ENCODE assay signal across 1 cellular context in the genomic region with DNA sequence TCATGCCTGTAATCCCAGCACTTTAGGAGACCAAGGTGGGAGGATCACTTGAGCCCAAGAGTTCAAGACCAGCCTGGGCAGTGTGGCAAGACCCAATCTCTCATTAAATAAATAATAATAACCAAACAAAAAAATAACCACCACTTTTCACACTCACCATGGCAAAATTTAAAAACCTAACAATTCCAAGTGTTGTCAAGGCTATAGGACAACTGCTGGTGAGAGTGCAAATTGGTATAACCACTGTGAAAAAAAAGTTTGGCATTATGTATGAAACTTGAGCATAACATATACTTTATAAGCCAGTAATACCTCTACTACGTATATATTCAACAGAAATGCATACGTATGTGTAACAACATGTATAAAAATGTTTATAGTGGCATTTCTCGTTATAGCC.
TF ChIP-seq lines count a peak whose summit lies in the region.

No MANE protein-coding gene starts in this region.

TF ChIP-seq in K562, 482 proteins besides CTCF, POLR2A, EP300 and RAD21:
- 0 out of 2 replicates have a peak, but pooled peaks have one; percentile 10 for TF ChIP-seq POLR2G (IDR thresholded peaks at IDR 0.05; ENCODE audit: low read depth, low read length)
- TF ChIP-seq RCOR1 (IDR thresholded peaks at IDR 0.05; ENCODE audit: borderline replicate concordance in 1 of 2, low read depth in 2 of 2, low read length in 2 of 2) = no peak
- TF ChIP-seq, protein P1, sequence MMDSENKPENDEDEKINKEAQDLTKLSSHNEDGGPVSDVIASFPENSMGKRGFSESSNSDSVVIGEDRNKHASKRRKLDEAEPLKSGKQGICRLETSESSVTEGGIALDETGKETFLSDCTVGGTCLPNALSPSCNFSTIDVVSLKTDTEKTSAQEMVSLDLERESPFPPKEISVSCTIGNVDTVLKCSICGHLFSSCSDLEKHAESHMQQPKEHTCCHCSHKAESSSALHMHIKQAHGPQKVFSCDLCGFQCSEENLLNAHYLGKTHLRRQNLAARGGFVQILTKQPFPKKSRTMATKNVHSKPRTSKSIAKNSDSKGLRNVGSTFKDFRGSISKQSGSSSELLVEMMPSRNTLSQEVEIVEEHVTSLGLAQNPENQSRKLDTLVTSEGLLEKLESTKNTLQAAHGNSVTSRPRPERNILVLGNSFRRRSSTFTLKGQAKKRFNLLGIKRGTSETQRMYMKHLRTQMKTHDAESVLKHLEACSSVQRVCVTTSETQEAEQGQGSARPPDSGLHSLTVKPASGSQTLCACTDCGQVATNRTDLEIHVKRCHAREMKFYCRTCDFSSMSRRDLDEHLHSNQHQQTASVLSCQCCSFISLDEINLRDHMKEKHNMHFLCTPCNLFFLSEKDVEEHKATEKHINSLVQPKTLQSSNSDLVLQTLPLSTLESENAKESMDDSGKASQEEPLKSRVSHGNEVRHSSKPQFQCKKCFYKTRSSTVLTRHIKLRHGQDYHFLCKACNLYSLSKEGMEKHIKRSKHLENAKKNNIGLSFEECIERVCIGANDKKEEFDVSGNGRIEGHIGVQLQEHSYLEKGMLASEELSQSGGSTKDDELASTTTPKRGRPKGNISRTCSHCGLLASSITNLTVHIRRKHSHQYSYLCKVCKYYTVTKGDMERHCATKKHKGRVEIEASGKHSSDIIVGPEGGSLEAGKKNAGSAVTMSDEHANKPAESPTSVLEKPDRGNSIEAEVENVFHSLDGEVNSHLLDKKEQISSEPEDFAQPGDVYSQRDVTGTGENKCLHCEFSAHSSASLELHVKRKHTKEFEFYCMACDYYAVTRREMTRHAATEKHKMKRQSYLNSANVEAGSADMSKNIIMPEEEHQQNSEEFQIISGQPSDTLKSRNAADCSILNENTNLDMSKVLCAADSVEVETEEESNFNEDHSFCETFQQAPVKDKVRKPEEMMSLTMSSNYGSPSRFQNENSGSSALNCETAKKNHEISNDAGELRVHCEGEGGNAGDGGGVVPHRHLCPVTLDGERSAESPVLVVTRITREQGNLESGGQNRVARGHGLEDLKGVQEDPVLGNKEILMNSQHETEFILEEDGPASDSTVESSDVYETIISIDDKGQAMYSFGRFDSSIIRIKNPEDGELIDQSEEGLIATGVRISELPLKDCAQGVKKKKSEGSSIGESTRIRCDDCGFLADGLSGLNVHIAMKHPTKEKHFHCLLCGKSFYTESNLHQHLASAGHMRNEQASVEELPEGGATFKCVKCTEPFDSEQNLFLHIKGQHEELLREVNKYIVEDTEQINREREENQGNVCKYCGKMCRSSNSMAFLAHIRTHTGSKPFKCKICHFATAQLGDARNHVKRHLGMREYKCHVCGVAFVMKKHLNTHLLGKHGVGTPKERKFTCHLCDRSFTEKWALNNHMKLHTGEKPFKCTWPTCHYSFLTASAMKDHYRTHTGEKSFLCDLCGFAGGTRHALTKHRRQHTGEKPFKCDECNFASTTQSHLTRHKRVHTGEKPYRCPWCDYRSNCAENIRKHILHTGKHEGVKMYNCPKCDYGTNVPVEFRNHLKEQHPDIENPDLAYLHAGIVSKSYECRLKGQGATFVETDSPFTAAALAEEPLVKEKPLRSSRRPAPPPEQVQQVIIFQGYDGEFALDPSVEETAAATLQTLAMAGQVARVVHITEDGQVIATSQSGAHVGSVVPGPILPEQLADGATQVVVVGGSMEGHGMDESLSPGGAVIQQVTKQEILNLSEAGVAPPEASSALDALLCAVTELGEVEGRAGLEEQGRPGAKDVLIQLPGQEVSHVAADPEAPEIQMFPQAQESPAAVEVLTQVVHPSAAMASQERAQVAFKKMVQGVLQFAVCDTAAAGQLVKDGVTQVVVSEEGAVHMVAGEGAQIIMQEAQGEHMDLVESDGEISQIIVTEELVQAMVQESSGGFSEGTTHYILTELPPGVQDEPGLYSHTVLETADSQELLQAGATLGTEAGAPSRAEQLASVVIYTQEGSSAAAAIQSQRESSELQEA (IDR thresholded peaks at IDR 0.05; ENCODE audit: low read depth) = 0 out of 2 replicates have a peak, but pooled peaks have one; percentile 26
- TF ChIP-seq ZNF239 (CRISPR knock-in tag; IDR thresholded peaks at IDR 0.05) = no peak
- TF ChIP-seq ZNF146 (CRISPR knock-in tag; IDR thresholded peaks at IDR 0.05; ENCODE audit: unreplicated experiment) = no peak
- peak; percentile 93 for TF ChIP-seq RBM25 (IDR thresholded peaks at IDR 0.05; ENCODE audit: low read depth, low read length, severe bottlenecking)
- no peak for TF ChIP-seq ARHGAP35 (IDR thresholded peaks at IDR 0.05; ENCODE audit: partially characterized antibody)
- TF ChIP-seq ZFP36 (IDR thresholded peaks at IDR 0.05; ENCODE audit: low read depth, low read length, partially characterized antibody) = peak; percentile 52
- TF ChIP-seq ZNF507 (tag; conservative IDR thresholded peaks at IDR 0.05) = no peak
- no peak for TF ChIP-seq CEBPB (tag; IDR thresholded peaks at IDR 0.05)
- TF ChIP-seq MECOM (CRISPR knock-in tag; IDR thresholded peaks at IDR 0.05) = no peak
- 0 out of 3 replicates have a peak, but pooled peaks of 1 of the 2 experiments have one; percentile 26 for TF ChIP-seq CBX3 (IDR thresholded peaks at IDR 0.05; ENCODE audit: borderline replicate concordance in 1 of 2, low read length in 2 of 2)
